ENCODE assay signal across 13 cellular contexts in the genomic region with DNA sequence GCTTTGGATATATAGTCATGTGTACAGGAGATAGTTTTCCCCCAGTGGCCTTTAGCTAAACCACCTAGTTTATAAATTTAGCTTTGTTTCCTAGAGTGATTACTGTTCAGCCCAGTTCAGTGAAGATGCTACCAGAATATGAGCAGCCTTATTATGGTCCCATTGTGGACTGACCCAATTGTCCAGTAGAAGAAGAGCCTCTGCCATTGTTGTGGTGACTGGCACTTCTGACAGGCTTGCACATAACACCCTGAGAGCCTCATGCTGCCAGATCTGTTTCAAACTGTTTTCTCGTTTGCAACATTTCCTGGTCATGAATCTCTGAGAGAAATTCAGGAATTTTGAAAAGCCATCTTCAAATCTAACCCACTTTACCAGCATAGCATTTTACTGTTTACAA.
"Had no signal": no experiment of that assay in that cellular context is flagged by ENCODE, and none has a peak within 500 bp of the region (broad histone marks: within the 10 kb centered on the region; RNA-seq: fewer than 3 reads in every experiment).

No MANE protein-coding gene starts in this region.

- H3K9me3 ChIP-seq: lower lobe of right lung, prostate gland, SJSA1, tibial nerve had no signal

- DNase-seq: activated CD4-positive, alpha-beta memory T cell treated with anti-CD3 and anti-CD28 coated beads, Interleukin-2, amount 10 ng/mL, durations not matched to agents 7 days and 5 days; effector memory CD4-positive, alpha-beta T cell; lower lobe of right lung; naive B cell; occipital lobe; stimulated activated CD4-positive, alpha-beta T cell treated with anti-CD3 and anti-CD28 coated beads, Interleukin-12 subunit alpha, Interleukin-12 subunit beta, amount 100 ng/mL, for 4 hours had no signal

- H3K36me3 ChIP-seq: lower lobe of right lung, prostate gland had no signal

- H3K27me3 ChIP-seq: SJSA1, tibial nerve had no signal

- H3K4me3 Mint-ChIP-seq: activated CD4-positive, alpha-beta memory T cell treated with anti-CD3 and anti-CD28 coated beads, Interleukin-2, amount 10 ng/mL, durations not matched to agents 7 days and 5 days; stimulated activated naive CD8-positive, alpha-beta T cell treated with anti-CD3 and anti-CD28 coated beads, Interleukin-15, Interleukin-2, amounts not matched to agents 100 ng/mL and 50 ng/mL, for 24 hours had no signal

- H3K27me3 Mint-ChIP-seq: activated CD4-positive, alpha-beta memory T cell treated with anti-CD3 and anti-CD28 coated beads, Interleukin-2, amount 10 ng/mL, durations not matched to agents 7 days and 5 days; naive B cell; stimulated activated naive CD8-positive, alpha-beta T cell treated with anti-CD3 and anti-CD28 coated beads, Interleukin-15, Interleukin-2, amounts not matched to agents 100 ng/mL and 50 ng/mL, for 24 hours had no signal

- H3K36me3 Mint-ChIP-seq: naive B cell had no signal

- H3K27ac Mint-ChIP-seq: activated CD4-positive, alpha-beta memory T cell treated with anti-CD3 and anti-CD28 coated beads, Interleukin-2, amount 10 ng/mL, durations not matched to agents 7 days and 5 days; stimulated activated naive CD8-positive, alpha-beta T cell treated with anti-CD3 and anti-CD28 coated beads, Interleukin-15, Interleukin-2, amounts not matched to agents 100 ng/mL and 50 ng/mL, for 24 hours had no signal

- H3K4me1 ChIP-seq: prostate gland had no signal

- ATAC-seq: lower lobe of right lung, sciatic nerve had no signal

- H3K4me3 ChIP-seq: coronary artery, lower lobe of right lung, prostate gland, SJSA1, tibial nerve had no signal

- H3K9me3 Mint-ChIP-seq: activated CD4-positive, alpha-beta memory T cell treated with anti-CD3 and anti-CD28 coated beads, Interleukin-2, amount 10 ng/mL, durations not matched to agents 7 days and 5 days; naive B cell; stimulated activated naive CD8-positive, alpha-beta T cell treated with anti-CD3 and anti-CD28 coated beads, Interleukin-15, Interleukin-2, amounts not matched to agents 100 ng/mL and 50 ng/mL, for 24 hours had no signal

- H3K27ac ChIP-seq: coronary artery, lower lobe of right lung, prostate gland, SJSA1, tibial nerve, VCaP had no signal
